23 cellular contexts compared by ENCODE assay signal in the genomic region with DNA sequence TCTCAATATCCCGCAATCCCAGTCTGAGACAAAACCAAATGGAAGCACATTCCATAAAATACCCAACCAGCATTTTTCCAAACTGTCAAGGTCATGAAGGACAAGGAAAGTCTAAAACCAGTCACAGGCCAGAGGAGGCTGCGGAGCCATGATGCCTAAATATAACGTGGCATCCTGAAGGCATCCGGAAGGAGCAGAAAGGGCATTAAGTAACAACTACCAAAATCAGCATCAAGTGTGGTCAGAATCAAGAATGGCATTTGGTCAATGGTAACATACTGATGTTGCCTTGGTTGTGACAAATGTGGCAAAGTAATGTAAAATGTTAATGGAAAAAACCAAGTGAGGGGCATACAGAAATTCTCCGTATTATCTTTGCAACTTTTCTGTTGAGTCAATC. TPM values are rescaled to one million over a fixed set of nuclear protein-coding genes. Genes with fewer than 3 reads are reported as not detected.
DNase-seq lines count a peak whose midpoint lies in the region; ATAC-seq, FAIRE-seq and TF ChIP-seq lines count a peak whose summit lies in the region.
"Had no signal": no experiment of that assay in that cellular context is flagged by ENCODE, and none has a peak within 500 bp of the region (broad histone marks: within the 10 kb centered on the region; RNA-seq: fewer than 3 reads in every experiment).

No MANE protein-coding gene starts in this region.

- H3K4me3 ChIP-seq in HepG2 (replicated peaks in 1 of 3; ENCODE audit: insufficient read depth in 1 of 3, low read depth in 2 of 3, low read length in 3 of 3) (no peak overlapping the region), right lobe of liver (no peak overlapping the region), OCI-LY7 (ENCODE audit: low read depth, low read length, poor library complexity, severe bottlenecking) (peak overlapping the region; percentile 62), adrenal gland (no peak overlapping the region)
- H3K4me3 ChIP-seq: breast epithelium, esophagus muscularis mucosa, left lung, upper lobe of left lung had no signal

- no peaks in the 10 kb centered on the region for H3K9me3 Mint-ChIP-seq in dendritic cell treated with granulocyte-macrophage colony-stimulating factor and Interleukin-4, amounts not matched to agents 40 ng/mL and 50 ng/mL, for 4 days
- H3K9me3 Mint-ChIP-seq: T-cell had no signal

- H4K20me1 ChIP-seq in HepG2 (ENCODE audit: insufficient read depth, low read length) (peaks cover 2% of the 10 kb centered on the region; the same call in 1 of the 2 replicates), OCI-LY7 (ENCODE audit: insufficient read depth, low read length) (peaks cover 11% of the 10 kb centered on the region; the same call in 1 of the 2 replicates)

- peaks cover 100% of the 10 kb centered on the region for H3K36me3 Mint-ChIP-seq in dendritic cell treated with granulocyte-macrophage colony-stimulating factor and Interleukin-4, amounts not matched to agents 40 ng/mL and 50 ng/mL, for 4 days (ENCODE audit: low read depth)

- H3K4me1 ChIP-seq in HepG2 (ENCODE audit: insufficient read depth, low read length) (peaks cover 27% of the 10 kb centered on the region), right lobe of liver (peaks cover 0 to 42% (median 16%) of the 10 kb centered on the region in 4 donors), OCI-LY7 (ENCODE audit: insufficient read depth, low read length, poor library complexity, severe bottlenecking) (peaks cover 67% of the 10 kb centered on the region), adrenal gland (replicated peaks in 1 of 2) (peaks cover 21 to 47% of the 10 kb centered on the region in 2 donors)

- peak overlapping the region; percentile 55 for H3K4me3 Mint-ChIP-seq in dendritic cell treated with granulocyte-macrophage colony-stimulating factor and Interleukin-4, amounts not matched to agents 40 ng/mL and 50 ng/mL, for 4 days
- H3K4me3 Mint-ChIP-seq: T-cell had no signal

- no peak overlapping the region for H3K27ac ChIP-seq in HepG2 (ENCODE audit: extremely low read length, insufficient read depth, low read length)
- H3K27ac ChIP-seq in right lobe of liver = peak overlapping the region in 1 of 3 donors; percentile 90
- peak overlapping the region; percentile 85 for H3K27ac ChIP-seq in OCI-LY7 (ENCODE audit: low read depth, low read length, poor library complexity, severe bottlenecking)
- H3K27ac ChIP-seq in adrenal gland = no peak overlapping the region
- H3K27ac ChIP-seq: breast epithelium, esophagus muscularis mucosa, left lung, upper lobe of left lung had no signal

- no peak overlapping the region for H3K9ac ChIP-seq in HepG2 (ENCODE audit: insufficient read depth, low read depth, low read length)

- H3K4me1 Mint-ChIP-seq in dendritic cell treated with granulocyte-macrophage colony-stimulating factor and Interleukin-4, amounts not matched to agents 40 ng/mL and 50 ng/mL, for 4 days (ENCODE audit: low read depth) = peaks cover 82% of the 10 kb centered on the region

- intact Hi-C loops in HepG2 (cut with micrococcal nuclease; ENCODE audit: unreplicated experiment) = no loop called here
- intact Hi-C loops in right lobe of liver (cut with DNase I) = no loop called here
- intact Hi-C loops in OCI-LY7 (cut with micrococcal nuclease; ENCODE audit: unreplicated experiment) = no loop called here
- intact Hi-C loops in dendritic cell treated with granulocyte-macrophage colony-stimulating factor and Interleukin-4, amounts not matched to agents 40 ng/mL and 50 ng/mL, for 4 days (cut with micrococcal nuclease) = loop anchor here (5.0 kb wide), 1 partner anchor 33 kb away; no protein-coding TSS in a partner anchor
- intact Hi-C loops in adrenal gland (cut with DNase I) = no loop called here

- TF ChIP-seq EP300 in HepG2 (IDR thresholded peaks at IDR 0.05; ENCODE audit: low read depth in 2 of 2, low read length in 2 of 2) = no peak
- no peak for TF ChIP-seq EP300 in HepG2 (CRISPR knock-in tag; IDR thresholded peaks at IDR 0.05; ENCODE audit: borderline replicate concordance)

- H3K79me2 ChIP-seq in HepG2 (ENCODE audit: insufficient read depth, low read length) (peaks cover 64% of the 10 kb centered on the region), OCI-LY7 (ENCODE audit: insufficient read depth, low read depth, low read length) (peaks cover 98% of the 10 kb centered on the region)

- WGBS in HepG2 (ENCODE audit: low lambda C conversion rate) = 91% methylated on average over 5 of the region's 5 CpGs
- 98% methylated on average over 5 of the region's 5 CpGs for WGBS in right lobe of liver (ENCODE audit: insufficient coverage, low coverage, low lambda C conversion rate, missing lambda C conversion rate)
- WGBS in adrenal gland, 4 donors = 94 to 96% (median 94%) methylated on average over 5 of the region's 5 CpGs

- in situ Hi-C loops in HepG2 (cut with HindIII; ENCODE audit: extremely low pct_ligation_motif_present, low pct_unique_long_range_greater_than_20kb) = no loop called here

- no peaks in the 10 kb centered on the region; a peak in 1 of 5 replicates for H3K27me3 ChIP-seq in HepG2 (ENCODE audit: control insufficient read depth in 1 of 2, insufficient read depth in 2 of 2, low read length in 2 of 2)
- no peaks in the 10 kb centered on the region for H3K27me3 ChIP-seq in right lobe of liver
- no peaks in the 10 kb centered on the region for H3K27me3 ChIP-seq in adrenal gland
- H3K27me3 ChIP-seq: breast epithelium, esophagus muscularis mucosa, left lung, upper lobe of left lung had no signal

- H3K4me2 ChIP-seq in HepG2 (ENCODE audit: low read depth, low read length) (0 out of 2 replicates have a peak overlapping the region, but pooled peaks have one; percentile 1), OCI-LY7 (ENCODE audit: low read length) (peak overlapping the region; percentile 82)

- H3K36me3 ChIP-seq in HepG2 (replicated peaks in 1 of 2; ENCODE audit: control insufficient read depth in 1 of 2, insufficient read depth in 2 of 2, low read length in 2 of 2) (peaks cover 14 to 44% of the 10 kb centered on the region in 2 experiments; a peak in 4 of 5 replicates), right lobe of liver (peaks cover 0 to 3% (median 1%) of the 10 kb centered on the region in 4 donors), OCI-LY7 (ENCODE audit: insufficient read depth, low read length) (peaks cover 89% of the 10 kb centered on the region), adrenal gland (replicated peaks in 1 of 2) (peaks cover 0 to 29% of the 10 kb centered on the region in 2 donors)
- H3K36me3 ChIP-seq: breast epithelium had no signal

- ATAC-seq in HepG2 (no peak), right lobe of liver (no peak)
- ATAC-seq: left lung, Right ventricle myocardium inferior, T-cell had no signal

- TF ChIP-seq CTCF in HepG2 (CRISPR knock-in tag; IDR thresholded peaks at IDR 0.05) = no peak
- TF ChIP-seq CTCF in right lobe of liver (IDR thresholded peaks at IDR 0.05) = no peak
- no peak for TF ChIP-seq CTCF in OCI-LY7 (conservative IDR thresholded peaks at IDR 0.05; ENCODE audit: low read length)
- no peak for TF ChIP-seq CTCF in adrenal gland (IDR thresholded peaks at IDR 0.05)

- FAIRE-seq in HepG2 (lab: Jason Lieb, UNC) = no peak

- no peak for TF ChIP-seq RAD21 in HepG2 (CRISPR knock-in tag; IDR thresholded peaks at IDR 0.05)

- H2AFZ ChIP-seq in HepG2 (ENCODE audit: low read length) (no peak overlapping the region), OCI-LY7 (ENCODE audit: low read length) (no peak overlapping the region)

- H3K27ac Mint-ChIP-seq in dendritic cell treated with granulocyte-macrophage colony-stimulating factor and Interleukin-4, amounts not matched to agents 40 ng/mL and 50 ng/mL, for 4 days = peak overlapping the region; percentile 86
- H3K27ac Mint-ChIP-seq: T-cell had no signal

- no peaks in the 10 kb centered on the region for H3K9me2 ChIP-seq in OCI-LY7 (ENCODE audit: insufficient read depth, low read length)

- H3K9me3 ChIP-seq in HepG2 (ENCODE audit: low read length) = no peaks in the 10 kb centered on the region
- no peaks in the 10 kb centered on the region for H3K9me3 ChIP-seq in right lobe of liver
- no peaks in the 10 kb centered on the region for H3K9me3 ChIP-seq in OCI-LY7 (ENCODE audit: low read length)
- H3K9me3 ChIP-seq in adrenal gland (replicated peaks in 1 of 3) = no peaks in the 10 kb centered on the region
- H3K9me3 ChIP-seq: breast epithelium, esophagus muscularis mucosa, left lung, upper lobe of left lung had no signal

- DNase-seq in HepG2 (ENCODE audit: low spot score) (no peak), right lobe of liver (no peak), OCI-LY7 (ENCODE audit: low spot score) (no peak), NCI-H1092 treated with DMSO at 0.1 percent for 48 hours (lab: John Stamatoyannopoulos, UW) (no peak), adrenal gland (no peak)
- no peak for DNase-seq in stimulated activated CD4-positive, alpha-beta T cell treated with anti-CD3 and anti-CD28 coated beads, Interleukin-2, amount 100 ng/mL, for 48 hours
- no peak for DNase-seq in activated naive CD4-positive, alpha-beta T cell treated with Interleukin-2 at 50 U/mL for 16 hours
- DNase-seq: activated naive CD4-positive, alpha-beta T cell treated with anti-CD3 and anti-CD28 coated beads, Interleukin-2, amount 50 U/mL, for 16 hours; IMR-90; NCI-H1930; NCI-H446; nucleus accumbens; stimulated activated naive CD4-positive, alpha-beta T cell treated with Interleukin-2 at 50 U/mL for 16 hours; T-cell; WERI-Rb-1 had no signal

- TF ChIP-seq POLR2A in HepG2 (IDR thresholded peaks at IDR 0.05; ENCODE audit: insufficient read depth in 1 of 2, low read depth in 2 of 2, low read length in 2 of 2) (no peak), right lobe of liver (IDR thresholded peaks at IDR 0.05) (no peak), adrenal gland (IDR thresholded peaks at IDR 0.05) (no peak)

- BruUV-seq in HepG2 (replicated peaks; lab: Mats Ljungman, UMichigan) (no TSS peak), OCI-LY7 (replicated peaks; lab: Mats Ljungman, UMichigan) (no TSS peak)

- POLR2A ChIA-PET in HepG2 (lab: Yijun Ruan, JAX) (no interaction called here), OCI-LY7 (lab: Charles Lee) (no interaction called here)

- H3K27me3 Mint-ChIP-seq in dendritic cell treated with granulocyte-macrophage colony-stimulating factor and Interleukin-4, amounts not matched to agents 40 ng/mL and 50 ng/mL, for 4 days = no peaks in the 10 kb centered on the region
- H3K27me3 Mint-ChIP-seq: T-cell had no signal

- CTCF ChIA-PET in HepG2 (lab: Yijun Ruan, JAX; ENCODE audit: low intra/inter-chr PET ratio, low total read pairs) = no interaction called here
- CTCF ChIA-PET in OCI-LY7 (lab: Charles Lee; ENCODE audit: unreplicated experiment) = no interaction called here

RNA-seq across cellular contexts. Expression of a gene that starts 3.5 kb away (rescaled TPM):
- total RNA-seq in HepG2 (2016; rRNA removed; fragmentation: Illumina TruSeq; extraction: Trizol) = 9.7 and 10.3 TPM in 2 replicates
- total RNA-seq in HepG2 (2016; cell fraction: cytosol; rRNA removed; fragmentation: Illumina TruSeq; extraction: Trizol; ENCODE audit: low read depth) = 6.1 and 6.2 TPM in 2 replicates
- total RNA-seq in HepG2 (2016; cell fraction: insoluble cytoplasmic fraction; rRNA removed; fragmentation: Illumina TruSeq; extraction: Trizol) = 7.9 and 10.5 TPM in 2 replicates
- 12.6 and 12.7 TPM in 2 replicates for total RNA-seq in HepG2 (2016; cell fraction: membrane; rRNA removed; fragmentation: Illumina TruSeq; extraction: Trizol)
- 4.6 and 7.3 TPM in 2 replicates for total RNA-seq in HepG2 (2016; cell fraction: nucleus; rRNA removed; fragmentation: Illumina TruSeq; extraction: Trizol)
- polyA plus RNA-seq in HepG2 (2011; rRNA removed) = 4.9 and 5.2 TPM in 2 replicates
- 2.7 and 3.7 TPM in 2 replicates for polyA plus RNA-seq in HepG2 (2011; cell fraction: cytosol; rRNA removed)
- 10.1 and 14.5 TPM in 2 replicates for polyA plus RNA-seq in HepG2 (2011; cell fraction: nucleus; rRNA removed)
- polyA plus RNA-seq in HepG2 (2012) = 9.9 and 10.1 TPM in 2 replicates
- polyA plus RNA-seq in HepG2 (2016; cell fraction: cytosol; fragmentation: Illumina TruSeq; extraction: Trizol; ENCODE audit: low read depth) = 16.0 and 17.0 TPM in 2 replicates
- polyA plus RNA-seq in HepG2 (2016; cell fraction: insoluble cytoplasmic fraction; fragmentation: Illumina TruSeq; extraction: Trizol; ENCODE audit: low read depth) = 24.8 and 28.5 TPM in 2 replicates
- 25.8 and 30.2 TPM in 2 replicates for polyA plus RNA-seq in HepG2 (2016; cell fraction: membrane; fragmentation: Illumina TruSeq; extraction: Trizol; ENCODE audit: low read depth)
- polyA plus RNA-seq in HepG2 (2016; cell fraction: nucleus; fragmentation: Illumina TruSeq; extraction: Trizol; ENCODE audit: insufficient read depth, low read depth) = 25.5 and 26.1 TPM in 2 replicates
- 3.5 and 5.9 TPM in 2 replicates for polyA minus RNA-seq in HepG2 (2011; rRNA and poly(A)+ RNA removed; ENCODE audit: low replicate concordance)
- polyA minus RNA-seq in HepG2 (2011; cell fraction: cytosol; rRNA and poly(A)+ RNA removed) = 2.2 and 2.5 TPM in 2 replicates
- polyA minus RNA-seq in HepG2 (2011; cell fraction: nucleus; rRNA and poly(A)+ RNA removed) = 3.1 and 3.4 TPM in 2 replicates
- total RNA-seq in right lobe of liver = 1,000 to 10,000 TPM in 1 of 6 experiments, 100 to 1,000 TPM in 5; 475 to 1,724 (median 619) TPM
- 265 and 268 TPM in 2 replicates for total RNA-seq in OCI-LY7 (2014; rRNA removed; shearing (Covaris generic))
- 527 and 597 TPM in 2 replicates for total RNA-seq in OCI-LY7 (2022)
- 100 to 1,000 TPM in 1 of 8 donors, 10 to 100 TPM in 7; 16.2 to 103 (median 48.7) TPM for total RNA-seq in adrenal gland
- polyA plus RNA-seq in adrenal gland = 100 to 1,000 TPM in 1 of 3 donors, 10 to 100 TPM in 2; 67.3 to 114 (median 95.7) TPM

RNA-seq across cellular contexts. Expression of a gene that starts 3.8 kb away (rescaled TPM):
- total RNA-seq in HepG2 (2016; rRNA removed; fragmentation: Illumina TruSeq; extraction: Trizol) (41.5 and 42.1 TPM in 2 replicates), right lobe of liver (10 to 100 TPM in 5 of 6 experiments, 1 to 10 TPM in 1; 9.3 to 55.5 (median 32.6) TPM), OCI-LY7 (2022) (70.1 and 76.3 TPM in 2 replicates), adrenal gland (10 to 100 TPM; 29.3 to 71.8 (median 56.1) TPM)
- 8.4 TPM in 2 replicates for total RNA-seq in HepG2 (2016; cell fraction: cytosol; rRNA removed; fragmentation: Illumina TruSeq; extraction: Trizol; ENCODE audit: low read depth)
- total RNA-seq in HepG2 (2016; cell fraction: insoluble cytoplasmic fraction; rRNA removed; fragmentation: Illumina TruSeq; extraction: Trizol) = 36.6 and 41.1 TPM in 2 replicates
- total RNA-seq in HepG2 (2016; cell fraction: membrane; rRNA removed; fragmentation: Illumina TruSeq; extraction: Trizol) = 28.0 TPM in 2 replicates
- total RNA-seq in HepG2 (2016; cell fraction: nucleus; rRNA removed; fragmentation: Illumina TruSeq; extraction: Trizol) = 19.5 and 21.5 TPM in 2 replicates
- polyA plus RNA-seq in HepG2 (2011; rRNA removed) (15.4 and 16.5 TPM in 2 replicates), adrenal gland (10 to 100 TPM; 26.4 to 47.8 (median 31.9) TPM)
- polyA plus RNA-seq in HepG2 (2011; cell fraction: cytosol; rRNA removed) = 9.8 and 11.5 TPM in 2 replicates
- polyA plus RNA-seq in HepG2 (2011; cell fraction: nucleus; rRNA removed) = 18.0 and 18.7 TPM in 2 replicates
- polyA plus RNA-seq in HepG2 (2012) = 24.2 and 25.4 TPM in 2 replicates
- polyA plus RNA-seq in HepG2 (2016; cell fraction: cytosol; fragmentation: Illumina TruSeq; extraction: Trizol; ENCODE audit: low read depth) = 4.2 and 4.3 TPM in 2 replicates
- 40.3 and 48.5 TPM in 2 replicates for polyA plus RNA-seq in HepG2 (2016; cell fraction: insoluble cytoplasmic fraction; fragmentation: Illumina TruSeq; extraction: Trizol; ENCODE audit: low read depth)
- polyA plus RNA-seq in HepG2 (2016; cell fraction: membrane; fragmentation: Illumina TruSeq; extraction: Trizol; ENCODE audit: low read depth) = 12.2 and 12.4 TPM in 2 replicates
- polyA plus RNA-seq in HepG2 (2016; cell fraction: nucleus; fragmentation: Illumina TruSeq; extraction: Trizol; ENCODE audit: insufficient read depth, low read depth) = 48.6 and 52.6 TPM in 2 replicates
- polyA minus RNA-seq in HepG2 (2011; rRNA and poly(A)+ RNA removed; ENCODE audit: low replicate concordance) = 14.5 and 30.4 TPM in 2 replicates
- 9.9 and 10.3 TPM in 2 replicates for polyA minus RNA-seq in HepG2 (2011; cell fraction: cytosol; rRNA and poly(A)+ RNA removed)
- polyA minus RNA-seq in HepG2 (2011; cell fraction: nucleus; rRNA and poly(A)+ RNA removed) = 7.8 and 8.9 TPM in 2 replicates
- total RNA-seq in OCI-LY7 (2014; rRNA removed; shearing (Covaris generic)) = 56.3 and 75.6 TPM in 2 replicates

RNA-seq across cellular contexts. Expression of a gene that starts 28.8 kb away (rescaled TPM):
- total RNA-seq in HepG2 (2016; rRNA removed; fragmentation: Illumina TruSeq; extraction: Trizol) = not detected in 2 replicates
- not detected in 2 replicates for total RNA-seq in HepG2 (2016; cell fraction: cytosol; rRNA removed; fragmentation: Illumina TruSeq; extraction: Trizol; ENCODE audit: low read depth)
- total RNA-seq in HepG2 (2016; cell fraction: insoluble cytoplasmic fraction; rRNA removed; fragmentation: Illumina TruSeq; extraction: Trizol) = 0.18 and 0.30 TPM in 2 replicates
- total RNA-seq in HepG2 (2016; cell fraction: membrane; rRNA removed; fragmentation: Illumina TruSeq; extraction: Trizol) = not detected in 2 replicates
- not detected in 2 replicates for total RNA-seq in HepG2 (2016; cell fraction: nucleus; rRNA removed; fragmentation: Illumina TruSeq; extraction: Trizol)
- not detected in 2 replicates for polyA plus RNA-seq in HepG2 (2011; rRNA removed)
- polyA plus RNA-seq in HepG2 (2011; cell fraction: cytosol; rRNA removed) = 0.08 TPM in 1 of 2 replicates, not detected in the other
- polyA plus RNA-seq in HepG2 (2011; cell fraction: nucleus; rRNA removed) = 0.16 and 0.28 TPM in 2 replicates
- polyA plus RNA-seq in HepG2 (2012) = 0.50 TPM in 1 of 2 replicates, not detected in the other
- polyA plus RNA-seq in HepG2 (2016; cell fraction: cytosol; fragmentation: Illumina TruSeq; extraction: Trizol; ENCODE audit: low read depth) = 0.29 TPM in 1 of 2 replicates, not detected in the other
- not detected in 2 replicates for polyA plus RNA-seq in HepG2 (2016; cell fraction: insoluble cytoplasmic fraction; fragmentation: Illumina TruSeq; extraction: Trizol; ENCODE audit: low read depth)
- polyA plus RNA-seq in HepG2 (2016; cell fraction: membrane; fragmentation: Illumina TruSeq; extraction: Trizol; ENCODE audit: low read depth) = not detected in 2 replicates
- not detected in 2 replicates for polyA plus RNA-seq in HepG2 (2016; cell fraction: nucleus; fragmentation: Illumina TruSeq; extraction: Trizol; ENCODE audit: insufficient read depth, low read depth)
- polyA minus RNA-seq in HepG2 (2011; rRNA and poly(A)+ RNA removed; ENCODE audit: low replicate concordance) = 0.09 TPM in 1 of 2 replicates, not detected in the other
- not detected in 2 replicates for polyA minus RNA-seq in HepG2 (2011; cell fraction: cytosol; rRNA and poly(A)+ RNA removed)
- not detected in 2 replicates for polyA minus RNA-seq in HepG2 (2011; cell fraction: nucleus; rRNA and poly(A)+ RNA removed)
- 1 to 10 TPM in 2 of 6 experiments, under 1 TPM in 1, not detected in 3; 0.56 to 4.2 (median 1.0) TPM for total RNA-seq in right lobe of liver
- 0.25 and 0.39 TPM in 2 replicates for total RNA-seq in OCI-LY7 (2014; rRNA removed; shearing (Covaris generic))
- 1.7 and 1.8 TPM in 2 replicates for total RNA-seq in OCI-LY7 (2022)
- total RNA-seq in adrenal gland = 1 to 10 TPM in 5 of 8 donors, under 1 TPM in 3; 0.18 to 2.1 (median 1.2) TPM
- 1 to 10 TPM in 2 of 3 donors, under 1 TPM in 1; 0.33 to 3.2 (median 2.1) TPM for polyA plus RNA-seq in adrenal gland

RNA-seq across cellular contexts. Expression of a gene that starts 35.5 kb away (rescaled TPM):
- total RNA-seq in HepG2 (2016; rRNA removed; fragmentation: Illumina TruSeq; extraction: Trizol) (not detected in 2 replicates), right lobe of liver (1 to 10 TPM in 5 of 6 experiments, under 1 TPM in 1; 0.74 to 3.0 (median 1.7) TPM), OCI-LY7 (2022) (not detected in 2 replicates), adrenal gland (100 to 1,000 TPM in 2 of 8 donors, 10 to 100 TPM in 6; 11.7 to 140 (median 53.6) TPM)
- not detected in 2 replicates for total RNA-seq in HepG2 (2016; cell fraction: cytosol; rRNA removed; fragmentation: Illumina TruSeq; extraction: Trizol; ENCODE audit: low read depth)
- not detected in 2 replicates for total RNA-seq in HepG2 (2016; cell fraction: insoluble cytoplasmic fraction; rRNA removed; fragmentation: Illumina TruSeq; extraction: Trizol)
- not detected in 2 replicates for total RNA-seq in HepG2 (2016; cell fraction: membrane; rRNA removed; fragmentation: Illumina TruSeq; extraction: Trizol)
- total RNA-seq in HepG2 (2016; cell fraction: nucleus; rRNA removed; fragmentation: Illumina TruSeq; extraction: Trizol) = not detected in 2 replicates
- polyA plus RNA-seq in HepG2 (2011; rRNA removed) (not detected in 2 replicates), adrenal gland (10 to 100 TPM; 11.2 to 27.6 (median 20.9) TPM)
- polyA plus RNA-seq in HepG2 (2011; cell fraction: cytosol; rRNA removed) = not detected in 2 replicates
- not detected in 2 replicates for polyA plus RNA-seq in HepG2 (2011; cell fraction: nucleus; rRNA removed)
- polyA plus RNA-seq in HepG2 (2012) = not detected in 2 replicates
- not detected in 2 replicates for polyA plus RNA-seq in HepG2 (2016; cell fraction: cytosol; fragmentation: Illumina TruSeq; extraction: Trizol; ENCODE audit: low read depth)
- not detected in 2 replicates for polyA plus RNA-seq in HepG2 (2016; cell fraction: insoluble cytoplasmic fraction; fragmentation: Illumina TruSeq; extraction: Trizol; ENCODE audit: low read depth)
- polyA plus RNA-seq in HepG2 (2016; cell fraction: membrane; fragmentation: Illumina TruSeq; extraction: Trizol; ENCODE audit: low read depth) = not detected in 2 replicates
- polyA plus RNA-seq in HepG2 (2016; cell fraction: nucleus; fragmentation: Illumina TruSeq; extraction: Trizol; ENCODE audit: insufficient read depth, low read depth) = not detected in 2 replicates
- not detected in 2 replicates for polyA minus RNA-seq in HepG2 (2011; rRNA and poly(A)+ RNA removed; ENCODE audit: low replicate concordance)
- not detected in 2 replicates for polyA minus RNA-seq in HepG2 (2011; cell fraction: cytosol; rRNA and poly(A)+ RNA removed)
- not detected in 2 replicates for polyA minus RNA-seq in HepG2 (2011; cell fraction: nucleus; rRNA and poly(A)+ RNA removed)
- not detected in 2 replicates for total RNA-seq in OCI-LY7 (2014; rRNA removed; shearing (Covaris generic))
- total RNA-seq: Daoy, H4, IMR-90 had no signal
- polyA plus RNA-seq: IMR-90 had no signal

RNA-seq across cellular contexts. Expression of a gene that starts 48.0 kb away (rescaled TPM):
- total RNA-seq in HepG2 (2016; rRNA removed; fragmentation: Illumina TruSeq; extraction: Trizol) (3.6 and 9.7 TPM in 2 replicates), right lobe of liver (10 to 100 TPM; 12.6 to 38.1 (median 27.8) TPM), OCI-LY7 (2022) (24.0 and 31.1 TPM in 2 replicates), adrenal gland (100 to 1,000 TPM in 1 of 8 donors, 10 to 100 TPM in 7; 33.5 to 103 (median 51.4) TPM)
- 3.6 and 4.6 TPM in 2 replicates for total RNA-seq in HepG2 (2016; cell fraction: cytosol; rRNA removed; fragmentation: Illumina TruSeq; extraction: Trizol; ENCODE audit: low read depth)
- total RNA-seq in HepG2 (2016; cell fraction: insoluble cytoplasmic fraction; rRNA removed; fragmentation: Illumina TruSeq; extraction: Trizol) = 4.5 and 10.0 TPM in 2 replicates
- total RNA-seq in HepG2 (2016; cell fraction: membrane; rRNA removed; fragmentation: Illumina TruSeq; extraction: Trizol) = 7.6 and 8.5 TPM in 2 replicates
- 8.6 and 13.7 TPM in 2 replicates for total RNA-seq in HepG2 (2016; cell fraction: nucleus; rRNA removed; fragmentation: Illumina TruSeq; extraction: Trizol)
- polyA plus RNA-seq in HepG2 (2011; rRNA removed) (16.9 and 21.6 TPM in 2 replicates), adrenal gland (100 to 1,000 TPM in 2 of 3 donors, 10 to 100 TPM in 1; 22.4 to 198 (median 113) TPM)
- polyA plus RNA-seq in HepG2 (2011; cell fraction: cytosol; rRNA removed) = 7.9 and 12.0 TPM in 2 replicates
- polyA plus RNA-seq in HepG2 (2011; cell fraction: nucleus; rRNA removed) = 83.8 and 108 TPM in 2 replicates
- 19.0 and 23.3 TPM in 2 replicates for polyA plus RNA-seq in HepG2 (2012)
- polyA plus RNA-seq in HepG2 (2016; cell fraction: cytosol; fragmentation: Illumina TruSeq; extraction: Trizol; ENCODE audit: low read depth) = 4.7 and 5.1 TPM in 2 replicates
- 10.7 and 15.1 TPM in 2 replicates for polyA plus RNA-seq in HepG2 (2016; cell fraction: insoluble cytoplasmic fraction; fragmentation: Illumina TruSeq; extraction: Trizol; ENCODE audit: low read depth)
- 9.3 and 10.8 TPM in 2 replicates for polyA plus RNA-seq in HepG2 (2016; cell fraction: membrane; fragmentation: Illumina TruSeq; extraction: Trizol; ENCODE audit: low read depth)
- 45.7 and 46.6 TPM in 2 replicates for polyA plus RNA-seq in HepG2 (2016; cell fraction: nucleus; fragmentation: Illumina TruSeq; extraction: Trizol; ENCODE audit: insufficient read depth, low read depth)
- 14.8 and 17.4 TPM in 2 replicates for polyA minus RNA-seq in HepG2 (2011; rRNA and poly(A)+ RNA removed; ENCODE audit: low replicate concordance)
- 9.8 and 11.2 TPM in 2 replicates for polyA minus RNA-seq in HepG2 (2011; cell fraction: cytosol; rRNA and poly(A)+ RNA removed)
- 16.0 and 24.2 TPM in 2 replicates for polyA minus RNA-seq in HepG2 (2011; cell fraction: nucleus; rRNA and poly(A)+ RNA removed)
- 7.9 and 8.0 TPM in 2 replicates for total RNA-seq in OCI-LY7 (2014; rRNA removed; shearing (Covaris generic))
